ENCODE assay signal across 26 cellular contexts in genomic region chr12:52321433-52321832, GRCh38. TPM values are rescaled to one million over a fixed set of nuclear protein-coding genes. Genes with fewer than 3 reads are reported as not detected.
DNase-seq lines count a peak whose midpoint lies in the region; FAIRE-seq and TF ChIP-seq lines count a peak whose summit lies in the region.
"Had no signal": no experiment of that assay in that cellular context is flagged by ENCODE, and none has a peak within 500 bp of the region (broad histone marks: within the 10 kb centered on the region; RNA-seq: fewer than 3 reads in every experiment).

No MANE protein-coding gene starts in this region.

- H3K9me3 ChIP-seq in kidney (ENCODE audit: control insufficient read depth in 1 of 2, low read length in 2 of 2) = no peaks in the 10 kb centered on the region
- no peaks in the 10 kb centered on the region for H3K9me3 ChIP-seq in thyroid gland
- H3K9me3 ChIP-seq: lower lobe of right lung, upper lobe of left lung had no signal

- H3K4me3 Mint-ChIP-seq in activated T-cell treated with anti-CD3 and anti-CD28 coated beads, Interleukin-2, amount 50 U/mL, for 24 hours = no peak overlapping the region
- H3K4me3 Mint-ChIP-seq in activated T-helper 1 cell treated with anti-CD3 and anti-CD28 coated beads, Interleukin-12 subunit alpha, Interleukin-12 subunit beta, Interleukin-2, Interleukin-4 antibody, amounts not matched to agents 30 ng/mL and 10 ng/mL and 1 ng/mL, durations not matched to agents 14 hours and 24 hours and 36 hours = no peak overlapping the region
- H3K4me3 Mint-ChIP-seq: activated CD4-positive, alpha-beta memory T cell treated with anti-CD3 and anti-CD28 coated beads, Interleukin-2, amount 10 ng/mL, durations not matched to agents 7 days and 5 days; neural progenitor cell had no signal

- no peak overlapping the region for H3K27ac Mint-ChIP-seq in activated T-cell treated with anti-CD3 and anti-CD28 coated beads, Interleukin-2, amount 50 U/mL, for 24 hours
- H3K27ac Mint-ChIP-seq in activated T-helper 1 cell treated with anti-CD3 and anti-CD28 coated beads, Interleukin-12 subunit alpha, Interleukin-12 subunit beta, Interleukin-2, Interleukin-4 antibody, amounts not matched to agents 30 ng/mL and 10 ng/mL and 1 ng/mL, durations not matched to agents 14 hours and 24 hours and 36 hours = no peak overlapping the region
- H3K27ac Mint-ChIP-seq: activated CD4-positive, alpha-beta memory T cell treated with anti-CD3 and anti-CD28 coated beads, Interleukin-2, amount 10 ng/mL, durations not matched to agents 7 days and 5 days; neural progenitor cell had no signal

- 13 to 47% methylated on average over 3 of the region's 4 CpGs for WGBS in thyroid gland, 2 donors

- H3K4me3 ChIP-seq in kidney (ENCODE audit: low read length in 2 of 2) (no peak overlapping the region), thyroid gland (replicated peaks in 1 of 3) (no peak overlapping the region)
- H3K4me3 ChIP-seq: lower lobe of right lung, neural progenitor cell, upper lobe of left lung had no signal

- H3K27me3 ChIP-seq in thyroid gland = no peaks in the 10 kb centered on the region
- H3K27me3 ChIP-seq: neural progenitor cell had no signal

- H3K36me3 ChIP-seq in kidney (ENCODE audit: control insufficient read depth in 1 of 2, insufficient read depth in 2 of 2, low read length in 2 of 2) (no peaks in the 10 kb centered on the region), thyroid gland (no peaks in the 10 kb centered on the region)
- H3K36me3 ChIP-seq: lower lobe of right lung, neural progenitor cell, upper lobe of left lung had no signal

- intact Hi-C loops in kidney (cut with DNase I) = no loop called here
- intact Hi-C loops in thyroid gland (cut with DNase I) = no loop called here
- intact Hi-C loops in activated T-helper 1 cell treated with anti-CD3 and anti-CD28 coated beads, Interleukin-12 subunit alpha, Interleukin-12 subunit beta, Interleukin-2, Interleukin-4 antibody, amounts not matched to agents 30 ng/mL and 10 ng/mL and 1 ng/mL, durations not matched to agents 14 hours and 24 hours and 36 hours (cut with micrococcal nuclease) = no loop called here

- no peak for FAIRE-seq in kidney (lab: Jason Lieb, UNC)
- FAIRE-seq: A204.1, endothelial cell of umbilical vein, keratinocyte had no signal

- no peak overlapping the region for H3K9ac ChIP-seq in kidney (ENCODE audit: low read length in 2 of 2)
- H3K9ac ChIP-seq: neural progenitor cell had no signal

- H3K9me3 Mint-ChIP-seq in activated T-cell treated with anti-CD3 and anti-CD28 coated beads, Interleukin-2, amount 50 U/mL, for 24 hours = no peaks in the 10 kb centered on the region
- no peaks in the 10 kb centered on the region for H3K9me3 Mint-ChIP-seq in activated T-helper 1 cell treated with anti-CD3 and anti-CD28 coated beads, Interleukin-12 subunit alpha, Interleukin-12 subunit beta, Interleukin-2, Interleukin-4 antibody, amounts not matched to agents 30 ng/mL and 10 ng/mL and 1 ng/mL, durations not matched to agents 14 hours and 24 hours and 36 hours
- H3K9me3 Mint-ChIP-seq: activated CD4-positive, alpha-beta memory T cell treated with anti-CD3 and anti-CD28 coated beads, Interleukin-2, amount 10 ng/mL, durations not matched to agents 7 days and 5 days; neural progenitor cell had no signal

- H3K4me1 ChIP-seq in kidney (ENCODE audit: control insufficient read depth in 1 of 2, insufficient read depth in 1 of 2, low read depth in 1 of 2, low read length in 2 of 2) (no peaks in the 10 kb centered on the region), thyroid gland (peaks cover 7 to 12% of the 10 kb centered on the region in 2 donors)
- H3K4me1 ChIP-seq: lower lobe of right lung, upper lobe of left lung had no signal

- H3K27me3 Mint-ChIP-seq in activated T-cell treated with anti-CD3 and anti-CD28 coated beads, Interleukin-2, amount 50 U/mL, for 24 hours = peaks cover 43% of the 10 kb centered on the region
- H3K27me3 Mint-ChIP-seq in activated T-helper 1 cell treated with anti-CD3 and anti-CD28 coated beads, Interleukin-12 subunit alpha, Interleukin-12 subunit beta, Interleukin-2, Interleukin-4 antibody, amounts not matched to agents 30 ng/mL and 10 ng/mL and 1 ng/mL, durations not matched to agents 14 hours and 24 hours and 36 hours (ENCODE audit: insufficient read depth) = peaks cover 28% of the 10 kb centered on the region

- no peak overlapping the region for H3K27ac ChIP-seq in kidney (ENCODE audit: low read depth in 2 of 2, low read length in 2 of 2)
- peak overlapping the region in 1 of 3 donors; percentile 19 for H3K27ac ChIP-seq in thyroid gland
- H3K27ac ChIP-seq: lower lobe of right lung, neural progenitor cell, upper lobe of left lung had no signal

- peak; percentile 31 for DNase-seq in activated effector memory CD4-positive, alpha-beta T cell treated with anti-CD3 and anti-CD28 coated beads, Interleukin-2, amount 50 U/mL, for 16 hours
- no peak for DNase-seq in activated effector memory CD4-positive, alpha-beta T cell treated with Interleukin-2 at 50 U/mL for 16 hours
- DNase-seq in NCI-H2196 treated with DMSO at 0.1 percent for 48 hours (lab: John Stamatoyannopoulos, UW; ENCODE audit: unreplicated experiment) = peak; percentile 85
- DNase-seq in kidney = peak; percentile 14
- DNase-seq in thyroid gland = peak; percentile 87 to 94
- no peak for DNase-seq in kidney tubule cell (ENCODE audit: low spot score)
- DNase-seq in activated T-cell treated with anti-CD3 and anti-CD28 coated beads, Interleukin-2, amount 50 U/mL, for 24 hours = no peak
- no peak for DNase-seq in activated T-helper 1 cell treated with anti-CD3 and anti-CD28 coated beads, Interleukin-12 subunit alpha, Interleukin-12 subunit beta, Interleukin-2, Interleukin-4 antibody, amounts not matched to agents 30 ng/mL and 10 ng/mL and 1 ng/mL, durations not matched to agents 14 hours and 24 hours and 36 hours (ENCODE audit: low spot score)
- DNase-seq: activated CD4-positive, alpha-beta memory T cell treated with anti-CD3 and anti-CD28 coated beads, Interleukin-2, amount 10 ng/mL, durations not matched to agents 7 days and 5 days; activated naive CD4-positive, alpha-beta T cell treated with anti-CD3 and anti-CD28 coated beads, Interleukin-2, amount 50 U/mL, for 16 hours; AML-193; DND-41; KG1; lower lobe of right lung; MM.1S; NCI-H226; NCI-H82; PC-3 had no signal

- TF ChIP-seq POLR2A in thyroid gland (IDR thresholded peaks at IDR 0.05) = no peak

- no peaks in the 10 kb centered on the region for H3K36me3 Mint-ChIP-seq in activated T-cell treated with anti-CD3 and anti-CD28 coated beads, Interleukin-2, amount 50 U/mL, for 24 hours (ENCODE audit: low read depth)
- H3K36me3 Mint-ChIP-seq in activated T-helper 1 cell treated with anti-CD3 and anti-CD28 coated beads, Interleukin-12 subunit alpha, Interleukin-12 subunit beta, Interleukin-2, Interleukin-4 antibody, amounts not matched to agents 30 ng/mL and 10 ng/mL and 1 ng/mL, durations not matched to agents 14 hours and 24 hours and 36 hours (ENCODE audit: low read depth) = no peaks in the 10 kb centered on the region
- H3K36me3 Mint-ChIP-seq: neural progenitor cell had no signal

- TF ChIP-seq CTCF in kidney (IDR thresholded peaks at IDR 0.05; ENCODE audit: borderline replicate concordance, extremely low read depth, insufficient read depth) (no peak), thyroid gland (IDR thresholded peaks at IDR 0.05) (no peak)

- H3K4me1 Mint-ChIP-seq in activated T-cell treated with anti-CD3 and anti-CD28 coated beads, Interleukin-2, amount 50 U/mL, for 24 hours (ENCODE audit: low read depth) = no peaks in the 10 kb centered on the region
- H3K4me1 Mint-ChIP-seq in activated T-helper 1 cell treated with anti-CD3 and anti-CD28 coated beads, Interleukin-12 subunit alpha, Interleukin-12 subunit beta, Interleukin-2, Interleukin-4 antibody, amounts not matched to agents 30 ng/mL and 10 ng/mL and 1 ng/mL, durations not matched to agents 14 hours and 24 hours and 36 hours (ENCODE audit: low read depth) = no peaks in the 10 kb centered on the region
- H3K4me1 Mint-ChIP-seq: activated CD4-positive, alpha-beta memory T cell treated with anti-CD3 and anti-CD28 coated beads, Interleukin-2, amount 10 ng/mL, durations not matched to agents 7 days and 5 days; neural progenitor cell had no signal

RNA-seq across cellular contexts. Expression of gene KRT83, which starts 0.2 kb away (rescaled TPM):
- not detected for total RNA-seq in kidney
- polyA plus RNA-seq in kidney (ENCODE audit: insufficient read depth, low read depth, low replicate concordance) = not detected
- under 1 TPM in 3 of 4 donors, not detected in 1; 0.22 to 0.46 (median 0.40) TPM for total RNA-seq in thyroid gland
- total RNA-seq in activated T-helper 1 cell treated with anti-CD3 and anti-CD28 coated beads, Interleukin-12 subunit alpha, Interleukin-12 subunit beta, Interleukin-2, Interleukin-4 antibody, amounts not matched to agents 30 ng/mL and 10 ng/mL and 1 ng/mL, durations not matched to agents 14 hours and 24 hours and 36 hours = not detected in 2 replicates
- total RNA-seq: activated CD4-positive, alpha-beta memory T cell treated with anti-CD3 and anti-CD28 coated beads, Interleukin-2, amount 10 ng/mL, durations not matched to agents 7 days and 5 days; endothelial cell of umbilical vein; glomerular endothelial cell; H4; lower lobe of right lung; skeletal muscle tissue; upper lobe of left lung had no signal
- polyA plus RNA-seq: endothelial cell of umbilical vein, keratinocyte had no signal

RNA-seq across cellular contexts. Expression of gene KRT81, which starts 30.1 kb away (rescaled TPM):
- total RNA-seq in kidney = not detected
- not detected for polyA plus RNA-seq in kidney (ENCODE audit: insufficient read depth, low read depth, low replicate concordance)
- total RNA-seq in thyroid gland = under 1 TPM in 2 of 4 donors, not detected in 2; 0.11 to 0.71 TPM
- not detected in 2 replicates for total RNA-seq in activated T-helper 1 cell treated with anti-CD3 and anti-CD28 coated beads, Interleukin-12 subunit alpha, Interleukin-12 subunit beta, Interleukin-2, Interleukin-4 antibody, amounts not matched to agents 30 ng/mL and 10 ng/mL and 1 ng/mL, durations not matched to agents 14 hours and 24 hours and 36 hours
- total RNA-seq: activated CD4-positive, alpha-beta memory T cell treated with anti-CD3 and anti-CD28 coated beads, Interleukin-2, amount 10 ng/mL, durations not matched to agents 7 days and 5 days; endothelial cell of umbilical vein; glomerular endothelial cell; lower lobe of right lung; skeletal muscle tissue had no signal
- polyA plus RNA-seq: endothelial cell of umbilical vein had no signal

RNA-seq across cellular contexts. Expression of gene KRT85, which starts 45.8 kb away (rescaled TPM):
- total RNA-seq in kidney (not detected), thyroid gland (not detected)
- 0.58 TPM for polyA plus RNA-seq in kidney (ENCODE audit: insufficient read depth, low read depth, low replicate concordance)
- not detected in 2 replicates for total RNA-seq in activated T-helper 1 cell treated with anti-CD3 and anti-CD28 coated beads, Interleukin-12 subunit alpha, Interleukin-12 subunit beta, Interleukin-2, Interleukin-4 antibody, amounts not matched to agents 30 ng/mL and 10 ng/mL and 1 ng/mL, durations not matched to agents 14 hours and 24 hours and 36 hours
- total RNA-seq: activated CD4-positive, alpha-beta memory T cell treated with anti-CD3 and anti-CD28 coated beads, Interleukin-2, amount 10 ng/mL, durations not matched to agents 7 days and 5 days; endothelial cell of umbilical vein; glomerular endothelial cell; H4; lower lobe of right lung; PC-3; upper lobe of left lung had no signal
- polyA plus RNA-seq: endothelial cell of umbilical vein, keratinocyte had no signal

RNA-seq across cellular contexts. Expression of gene KRT86, which starts 47.0 kb away (rescaled TPM):
- total RNA-seq in kidney (1.3 TPM), thyroid gland (1 to 10 TPM in 1 of 4 donors, under 1 TPM in 3; 0.13 to 1.1 (median 0.42) TPM)
- not detected for polyA plus RNA-seq in kidney (ENCODE audit: insufficient read depth, low read depth, low replicate concordance)
- 0.73 and 0.93 TPM in 2 replicates for total RNA-seq in activated T-helper 1 cell treated with anti-CD3 and anti-CD28 coated beads, Interleukin-12 subunit alpha, Interleukin-12 subunit beta, Interleukin-2, Interleukin-4 antibody, amounts not matched to agents 30 ng/mL and 10 ng/mL and 1 ng/mL, durations not matched to agents 14 hours and 24 hours and 36 hours
- total RNA-seq: endothelial cell of umbilical vein, glomerular endothelial cell had no signal
- polyA plus RNA-seq: endothelial cell of umbilical vein, keratinocyte had no signal

Comparison
In these comparisons a context has a peak if more than half of its experiments do, and no peak if none do; other contexts are left out.
1. DNase-seq: peak in activated effector memory CD4-positive, alpha-beta T cell treated with anti-CD3 and anti-CD28 coated beads, Interleukin-2, amount 50 U/mL, for 16 hours (single experiment), NCI-H2196 treated with DMSO at 0.1 percent for 48 hours (single experiment), kidney (single experiment) and thyroid gland (2 of 2); none in activated effector memory CD4-positive, alpha-beta T cell treated with Interleukin-2 at 50 U/mL for 16 hours (single experiment), kidney tubule cell (single experiment), activated T-cell treated with anti-CD3 and anti-CD28 coated beads, Interleukin-2, amount 50 U/mL, for 24 hours (single experiment) and activated T-helper 1 cell treated with anti-CD3 and anti-CD28 coated beads, Interleukin-12 subunit alpha, Interleukin-12 subunit beta, Interleukin-2, Interleukin-4 antibody, amounts not matched to agents 30 ng/mL and 10 ng/mL and 1 ng/mL, durations not matched to agents 14 hours and 24 hours and 36 hours (single experiment).